ENCODE assay signal across 35 cellular contexts in the genomic region with DNA sequence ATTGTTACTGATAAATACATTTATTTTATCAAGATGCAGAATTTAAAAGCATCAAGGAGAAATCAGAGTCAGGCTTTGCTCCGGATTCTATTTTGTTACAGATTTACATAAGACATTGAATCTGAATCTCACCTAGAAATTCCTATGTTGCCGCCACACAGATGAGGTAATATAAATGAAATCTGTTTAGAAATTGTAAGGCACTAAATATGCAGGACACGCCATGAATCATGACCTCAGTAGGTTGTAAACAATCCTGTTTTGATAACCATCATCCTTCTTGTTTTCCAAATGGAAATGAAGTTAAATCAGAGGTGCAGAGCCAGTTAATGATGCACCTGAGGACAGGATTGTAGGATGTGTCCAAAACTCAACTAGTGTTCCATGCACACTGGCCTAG.
"Had no signal": no experiment of that assay in that cellular context is flagged by ENCODE, and none has a peak within 500 bp of the region (broad histone marks: within the 10 kb centered on the region; RNA-seq: fewer than 3 reads in every experiment).

No MANE protein-coding gene starts in this region.

- H3K4me3 ChIP-seq: breast epithelium, Peyer's patch, SJSA1 had no signal

- ATAC-seq: activated CD8-positive, alpha-beta memory T cell treated with anti-CD3 and anti-CD28 coated beads, Interleukin-2, amount 10 ng/mL, durations not matched to agents 7 days and 5 days; SK-N-SH treated with all-trans-retinoic acid at 6 μM for 48 hours; T-cell had no signal

- H3K4me2 ChIP-seq: KMS-11 had no signal

- H3K36me3 ChIP-seq: breast epithelium, Peyer's patch, SJSA1, WERI-Rb-1 had no signal

- H3K4me1 ChIP-seq: breast epithelium, Peyer's patch had no signal

- H3K27me3 ChIP-seq: breast epithelium, Peyer's patch, SJSA1 had no signal

- H3K27ac ChIP-seq: breast epithelium, KMS-11, Peyer's patch, SJSA1, WERI-Rb-1 had no signal

- DNase-seq: activated CD4-positive, alpha-beta memory T cell treated with anti-CD3 and anti-CD28 coated beads, Interleukin-2, amount 10 ng/mL, durations not matched to agents 7 days and 5 days; activated CD4-positive, alpha-beta T cell treated with anti-CD3 and anti-CD28 coated beads for 1 hour; activated CD4-positive, alpha-beta T cell treated with anti-CD3 and anti-CD28 coated beads for 48 hours; activated CD4-positive, CD25-positive, alpha-beta regulatory T cell; activated CD8-positive, alpha-beta memory T cell treated with anti-CD3 and anti-CD28 coated beads for 24 hours; activated CD8-positive, alpha-beta memory T cell treated with anti-CD3 and anti-CD28 coated beads, Interleukin-2, amount 10 ng/mL, durations not matched to agents 7 days and 5 days; activated CD8-positive, alpha-beta memory T cell treated with anti-CD3 and anti-CD28 coated beads, Interleukin-2, amount 50 U/mL, for 48 hours; activated effector memory CD4-positive, alpha-beta T cell treated with Interleukin-2 at 50 U/mL for 16 hours; activated naive CD4-positive, alpha-beta T cell; activated naive CD4-positive, alpha-beta T cell treated with anti-CD3 and anti-CD28 coated beads, Interleukin-2, amount 50 U/mL, for 16 hours; activated naive CD8-positive, alpha-beta T cell treated with anti-CD3 and anti-CD28 coated beads for 36 hours; activated T-cell treated with anti-CD3 and anti-CD28 coated beads, Interleukin-2, amount 50 U/mL, for 48 hours; amniotic stem cell; aorta; NCI-H1092 treated with DMSO at 0.1 percent for 48 hours; NCI-H1417; NCI-H146; NCI-H187 treated with DMSO at 0.1 percent for 48 hours; NCI-H2081; NCI-H2171 treated with DMSO at 0.1 percent for 48 hours; NCI-H2227 treated with DMSO at 0.1 percent for 48 hours; NCI-H446 treated with DMSO at 0.1 percent for 48 hours; NCI-H524; NCI-H69; Peyer's patch; RPMI8226; SHP77 treated with DMSO at 0.1 percent for 48 hours; T-cell; T-helper 2 cell; T-helper 9 cell; WERI-Rb-1 had no signal

- H3K9me3 ChIP-seq: breast epithelium, Peyer's patch, SJSA1 had no signal

- H3K9ac ChIP-seq: KMS-11 had no signal
